In the genomic region with DNA sequence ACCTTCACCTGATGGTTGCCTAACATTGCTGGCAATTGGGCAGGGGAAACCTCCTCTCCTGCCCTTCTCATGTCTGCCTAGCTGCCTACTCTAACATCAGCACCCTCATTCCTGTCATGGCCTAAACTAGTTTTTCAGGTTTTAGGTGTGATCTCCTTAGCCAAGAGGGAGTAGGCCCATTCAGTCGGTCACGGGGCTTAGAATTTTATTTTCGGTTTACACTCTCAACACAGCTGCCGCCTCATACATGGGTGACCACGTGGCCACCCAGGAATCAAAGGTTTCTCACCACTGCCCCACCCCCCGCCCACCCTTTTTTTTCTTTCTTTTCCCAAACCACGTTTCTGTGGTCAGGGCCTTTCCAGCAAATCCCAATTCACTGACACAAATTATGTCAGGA, we compare ENCODE assay signal across 1 cellular context.
TF ChIP-seq lines count a peak whose summit lies in the region.

No MANE protein-coding gene starts in this region.

TF ChIP-seq in SK-N-SH treated with all-trans-retinoic acid at 6 μM for 48 hours, 23 proteins besides CTCF, POLR2A, EP300 and RAD21 (continued from another document):
- no peak for TF ChIP-seq TSHZ2 (CRISPR knock-in tag; IDR thresholded peaks at IDR 0.05)
- no peak for TF ChIP-seq CREB5 (CRISPR knock-in tag; IDR thresholded peaks at IDR 0.05; ENCODE audit: low read depth)
- no peak for TF ChIP-seq GLIS3 (CRISPR knock-in tag; IDR thresholded peaks at IDR 0.05)
- TF ChIP-seq ZFP30 (CRISPR knock-in tag; IDR thresholded peaks at IDR 0.05): no peak
- TF ChIP-seq ZNF565 (CRISPR knock-in tag; conservative IDR thresholded peaks at IDR 0.05; ENCODE audit: low read depth): no peak
- TF ChIP-seq PATZ1 (CRISPR knock-in tag; IDR thresholded peaks at IDR 0.05; ENCODE audit: borderline replicate concordance): no peak
- no peak for TF ChIP-seq ZNF8 (CRISPR knock-in tag; IDR thresholded peaks at IDR 0.05)
TF ChIP-seq in SK-N-SH treated with all-trans-retinoic acid at 6 μM for 48 hours: peak in this region for 0.
